Comparison of ENCODE assay signal across 2 cellular contexts in the genomic region with DNA sequence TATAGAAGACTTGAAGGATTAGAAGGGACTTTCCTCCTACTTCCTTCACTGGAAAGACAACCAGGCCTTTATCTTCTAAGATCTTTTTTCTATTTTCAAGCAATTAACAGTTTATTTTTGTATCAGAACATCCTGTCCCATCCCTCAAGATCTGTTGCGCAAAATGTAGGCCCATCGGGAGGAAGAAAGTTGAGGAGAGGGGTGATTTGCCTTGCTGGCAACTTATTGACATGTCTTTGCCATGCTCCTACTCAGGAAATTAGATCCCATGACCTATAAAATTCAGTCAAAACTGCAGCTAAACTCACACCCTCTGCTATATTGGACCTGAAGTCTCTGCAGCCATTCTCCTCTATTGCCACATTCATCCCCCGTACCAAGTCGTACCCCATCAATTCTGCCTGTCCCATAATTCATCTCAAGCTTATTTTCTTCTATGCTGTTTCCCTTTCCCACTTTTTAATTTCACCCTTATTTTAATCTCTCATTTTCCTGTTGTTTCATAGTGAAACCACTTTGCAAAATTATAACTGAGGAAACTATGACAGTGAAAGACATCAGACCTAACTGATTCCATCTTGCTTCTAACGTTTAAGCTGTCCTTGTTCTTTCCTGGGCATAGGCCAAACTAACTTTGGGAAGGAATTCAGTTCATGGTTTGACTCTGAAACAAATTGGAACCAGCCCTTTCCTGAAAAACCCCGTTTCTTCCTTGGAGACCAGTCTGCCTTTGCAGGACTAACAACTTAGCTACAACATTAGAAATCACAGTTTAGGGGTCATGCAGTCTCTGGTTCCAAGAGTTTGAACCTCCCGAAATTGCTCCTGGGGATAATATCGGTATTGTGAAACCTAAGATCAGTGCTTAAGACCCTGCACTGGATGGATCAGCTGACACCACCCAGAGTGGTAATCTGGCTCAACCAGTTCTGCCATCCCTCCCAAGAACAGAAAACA.
TF ChIP-seq lines count a peak whose summit lies in the region.

No MANE protein-coding gene starts in this region.

TF ChIP-seq in H1, 55 proteins besides CTCF, POLR2A, EP300 and RAD21:
- TF ChIP-seq HDAC6 (IDR thresholded peaks at IDR 0.05; ENCODE audit: low read depth, low read length) (no peak), BACH1 (IDR thresholded peaks at IDR 0.05; ENCODE audit: low read length) (no peak), ATF2 (IDR thresholded peaks at IDR 0.05; ENCODE audit: low read length) (no peak), RFX5 (IDR thresholded peaks at IDR 0.05; ENCODE audit: borderline replicate concordance, low read depth, low read length) (no peak), RBBP5 (IDR thresholded peaks at IDR 0.05; ENCODE audit: borderline replicate concordance, low read depth, low read length) (no peak), BRCA1 (IDR thresholded peaks at IDR 0.05; ENCODE audit: low read depth, low read length) (no peak), YY1 (IDR thresholded peaks at IDR 0.05; ENCODE audit: low read depth, low read length) (no peak), SUZ12 (IDR thresholded peaks at IDR 0.05; ENCODE audit: low read length) (no peak), TBP (IDR thresholded peaks at IDR 0.05; ENCODE audit: low read depth, low read length) (no peak), JUN (IDR thresholded peaks at IDR 0.05; ENCODE audit: low read depth, low read length) (no peak), HDAC2 (IDR thresholded peaks at IDR 0.05; ENCODE audit: borderline replicate concordance in 1 of 2, low read depth in 2 of 2, low read length in 2 of 2) (no peak), BCL11A (IDR thresholded peaks at IDR 0.05; ENCODE audit: low read depth in 2 of 2, low read length in 2 of 2) (no peak), NRF1 (IDR thresholded peaks at IDR 0.05; ENCODE audit: low read depth, low read length) (no peak), EGR1 (IDR thresholded peaks at IDR 0.05; ENCODE audit: borderline replicate concordance, low read depth, low read length) (no peak), TEAD4 (IDR thresholded peaks at IDR 0.05; ENCODE audit: low read depth, low read length) (no peak), CBX5 (IDR thresholded peaks at IDR 0.05; ENCODE audit: low read depth, low read length) (no peak), EZH2 (IDR thresholded peaks at IDR 0.05; ENCODE audit: low read depth, low read length, severe bottlenecking) (no peak), CBX8 (IDR thresholded peaks at IDR 0.05; ENCODE audit: borderline replicate concordance, low read depth, low read length) (no peak), CEBPB (IDR thresholded peaks at IDR 0.05; ENCODE audit: low read depth, low read length) (no peak)
- TF ChIP-seq, protein P1, sequence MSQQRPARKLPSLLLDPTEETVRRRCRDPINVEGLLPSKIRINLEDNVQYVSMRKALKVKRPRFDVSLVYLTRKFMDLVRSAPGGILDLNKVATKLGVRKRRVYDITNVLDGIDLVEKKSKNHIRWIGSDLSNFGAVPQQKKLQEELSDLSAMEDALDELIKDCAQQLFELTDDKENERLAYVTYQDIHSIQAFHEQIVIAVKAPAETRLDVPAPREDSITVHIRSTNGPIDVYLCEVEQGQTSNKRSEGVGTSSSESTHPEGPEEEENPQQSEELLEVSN (IDR thresholded peaks at IDR 0.05), result no peak

TF ChIP-seq in GM12891, 5 proteins besides CTCF, POLR2A, EP300 and RAD21:
- TF ChIP-seq POU2F2 (IDR thresholded peaks at IDR 0.05; ENCODE audit: low read depth, low read length) (no peak), PAX5 (IDR thresholded peaks at IDR 0.05; ENCODE audit: insufficient read depth, low read length, severe bottlenecking) (no peak), POLR2AphosphoS5 (IDR thresholded peaks at IDR 0.05; ENCODE audit: low read depth, low read length) (no peak), SPI1 (IDR thresholded peaks at IDR 0.05; ENCODE audit: low read depth, low read length) (no peak), TAF1 (IDR thresholded peaks at IDR 0.05; ENCODE audit: low read depth, low read length) (no peak)
